In the genomic region with DNA sequence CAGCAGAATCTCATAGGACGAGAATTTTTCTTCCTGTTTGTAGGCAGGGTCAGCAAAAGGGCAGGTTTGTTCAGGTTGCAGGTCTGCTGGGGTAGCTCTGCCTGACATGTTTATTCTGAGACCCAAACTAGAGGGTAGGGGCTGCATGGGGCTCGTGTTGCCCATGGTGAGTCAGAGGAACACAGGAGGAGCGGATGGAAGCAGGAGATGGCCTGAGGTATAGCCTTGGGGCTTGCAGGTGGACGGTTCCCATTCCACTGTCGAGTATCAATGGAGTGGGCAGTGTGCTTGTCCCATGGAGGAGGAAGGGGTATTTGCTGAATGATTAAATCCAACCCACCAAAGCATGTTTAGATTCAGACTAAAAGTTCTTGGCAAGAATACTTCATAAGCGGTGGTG, we compare ENCODE assay signal across 28 cellular contexts.
"Had no signal": no experiment of that assay in that cellular context is flagged by ENCODE, and none has a peak within 500 bp of the region (broad histone marks: within the 10 kb centered on the region; RNA-seq: fewer than 3 reads in every experiment).

No MANE protein-coding gene starts in this region.

- FAIRE-seq: colon, endothelial cell of umbilical vein had no signal

- H3K4me1 Mint-ChIP-seq: activated CD4-positive, alpha-beta memory T cell treated with anti-CD3 and anti-CD28 coated beads, Interleukin-2, amount 10 ng/mL, durations not matched to agents 7 days and 5 days; activated CD4-positive, alpha-beta T cell treated with anti-CD3 and anti-CD28 coated beads, Interleukin-2, amount 10 ng/mL, durations not matched to agents 24 days and 14 days; activated naive CD4-positive, alpha-beta T cell treated with anti-CD3 and anti-CD28 coated beads, Interleukin-2, amount 10 ng/mL, durations not matched to agents 7 days and 5 days; memory B cell; stimulated activated memory B cell treated with anti-CD40 and anti-IgM and Interleukin-4, amounts not matched to agents 10 μg/mL and 1 μg/mL and 100 μg/mL, for 72 hours had no signal

- H3K27me3 Mint-ChIP-seq: activated CD4-positive, alpha-beta memory T cell treated with anti-CD3 and anti-CD28 coated beads, Interleukin-2, amount 10 ng/mL, durations not matched to agents 7 days and 5 days; activated CD4-positive, alpha-beta T cell treated with anti-CD3 and anti-CD28 coated beads, Interleukin-2, amount 10 ng/mL, durations not matched to agents 24 days and 14 days; activated naive CD4-positive, alpha-beta T cell treated with anti-CD3 and anti-CD28 coated beads, Interleukin-2, amount 10 ng/mL, durations not matched to agents 7 days and 5 days; central memory CD8-positive, alpha-beta T cell; memory B cell; stimulated activated memory B cell treated with anti-CD40 and anti-IgM and Interleukin-4, amounts not matched to agents 10 μg/mL and 1 μg/mL and 100 μg/mL, for 72 hours had no signal

- DNase-seq: activated CD4-positive, alpha-beta memory T cell treated with anti-CD3 and anti-CD28 coated beads, Interleukin-2, amount 10 ng/mL, durations not matched to agents 7 days and 5 days; activated CD4-positive, alpha-beta T cell treated with anti-CD3 and anti-CD28 coated beads, Interleukin-2, amount 10 ng/mL, durations not matched to agents 24 days and 14 days; activated effector memory CD4-positive, alpha-beta T cell treated with Interleukin-2 at 50 U/mL for 16 hours; activated naive CD4-positive, alpha-beta T cell treated with anti-CD3 and anti-CD28 coated beads, Interleukin-2, amount 10 ng/mL, durations not matched to agents 7 days and 5 days; activated T-cell treated with anti-CD3 and anti-CD28 coated beads, Interleukin-2, amount 50 U/mL, for 72 hours; aorta; brain microvascular endothelial cell; effector memory CD8-positive, alpha-beta T cell; foreskin melanocyte; hippocampal formation; mucosa of descending colon; occipital lobe; posterior cingulate gyrus; retina; sigmoid colon; stimulated activated CD4-positive, alpha-beta T cell treated with anti-CD3 and anti-CD28 coated beads, Interleukin-15, amount 100 ng/mL, for 24 hours; stomach; transverse colon; uterus had no signal

- H3K36me3 Mint-ChIP-seq: memory B cell; stimulated activated memory B cell treated with anti-CD40 and anti-IgM and Interleukin-4, amounts not matched to agents 10 μg/mL and 1 μg/mL and 100 μg/mL, for 72 hours had no signal

- H3K4me3 Mint-ChIP-seq: activated CD4-positive, alpha-beta memory T cell treated with anti-CD3 and anti-CD28 coated beads, Interleukin-2, amount 10 ng/mL, durations not matched to agents 7 days and 5 days; activated CD4-positive, alpha-beta T cell treated with anti-CD3 and anti-CD28 coated beads, Interleukin-2, amount 10 ng/mL, durations not matched to agents 24 days and 14 days; activated naive CD4-positive, alpha-beta T cell treated with anti-CD3 and anti-CD28 coated beads, Interleukin-2, amount 10 ng/mL, durations not matched to agents 7 days and 5 days; activated T-cell treated with anti-CD3 and anti-CD28 coated beads, Interleukin-2, amount 50 U/mL, for 72 hours; central memory CD8-positive, alpha-beta T cell; effector memory CD8-positive, alpha-beta T cell; memory B cell; stimulated activated memory B cell treated with anti-CD40 and anti-IgM and Interleukin-4, amounts not matched to agents 10 μg/mL and 1 μg/mL and 100 μg/mL, for 72 hours had no signal

- H3K27ac Mint-ChIP-seq: activated CD4-positive, alpha-beta memory T cell treated with anti-CD3 and anti-CD28 coated beads, Interleukin-2, amount 10 ng/mL, durations not matched to agents 7 days and 5 days; activated CD4-positive, alpha-beta T cell treated with anti-CD3 and anti-CD28 coated beads, Interleukin-2, amount 10 ng/mL, durations not matched to agents 24 days and 14 days; activated naive CD4-positive, alpha-beta T cell treated with anti-CD3 and anti-CD28 coated beads, Interleukin-2, amount 10 ng/mL, durations not matched to agents 7 days and 5 days; activated T-cell treated with anti-CD3 and anti-CD28 coated beads, Interleukin-2, amount 50 U/mL, for 72 hours; effector memory CD8-positive, alpha-beta T cell; memory B cell; stimulated activated memory B cell treated with anti-CD40 and anti-IgM and Interleukin-4, amounts not matched to agents 10 μg/mL and 1 μg/mL and 100 μg/mL, for 72 hours had no signal

- H3K9me3 Mint-ChIP-seq: activated CD4-positive, alpha-beta memory T cell treated with anti-CD3 and anti-CD28 coated beads, Interleukin-2, amount 10 ng/mL, durations not matched to agents 7 days and 5 days; activated naive CD4-positive, alpha-beta T cell treated with anti-CD3 and anti-CD28 coated beads, Interleukin-2, amount 10 ng/mL, durations not matched to agents 7 days and 5 days; central memory CD8-positive, alpha-beta T cell; effector memory CD8-positive, alpha-beta T cell; memory B cell; stimulated activated memory B cell treated with anti-CD40 and anti-IgM and Interleukin-4, amounts not matched to agents 10 μg/mL and 1 μg/mL and 100 μg/mL, for 72 hours had no signal

- H3K36me3 ChIP-seq: brain microvascular endothelial cell, sigmoid colon, stomach, transverse colon, uterus had no signal

- H3K27ac ChIP-seq: brain microvascular endothelial cell, sigmoid colon, stomach, transverse colon, uterus, VCaP had no signal

- H3K4me1 ChIP-seq: sigmoid colon, stomach, transverse colon, uterus had no signal

- H3K9me3 ChIP-seq: mucosa of descending colon, sigmoid colon, transverse colon, uterus had no signal

- ATAC-seq: activated CD4-positive, CD25-positive, alpha-beta regulatory T cell treated with anti-CD3 and anti-CD28 coated beads, Interleukin-2, amount 50 U/mL, for 24 hours; activated T-cell treated with anti-CD3 and anti-CD28 coated beads, Interleukin-2, amount 50 U/mL, for 72 hours; effector memory CD8-positive, alpha-beta T cell; esophagus mucosa; mucosa of descending colon; stimulated activated memory B cell treated with anti-CD40 and anti-IgM and Interleukin-4, amounts not matched to agents 10 μg/mL and 1 μg/mL and 100 μg/mL, for 72 hours had no signal

- H3K4me3 ChIP-seq: mucosa of descending colon, sigmoid colon, smooth muscle cell, stomach, transverse colon, uterus had no signal

- H3K27me3 ChIP-seq: brain microvascular endothelial cell, sigmoid colon, stomach, transverse colon, uterus had no signal
